In the genomic region with DNA sequence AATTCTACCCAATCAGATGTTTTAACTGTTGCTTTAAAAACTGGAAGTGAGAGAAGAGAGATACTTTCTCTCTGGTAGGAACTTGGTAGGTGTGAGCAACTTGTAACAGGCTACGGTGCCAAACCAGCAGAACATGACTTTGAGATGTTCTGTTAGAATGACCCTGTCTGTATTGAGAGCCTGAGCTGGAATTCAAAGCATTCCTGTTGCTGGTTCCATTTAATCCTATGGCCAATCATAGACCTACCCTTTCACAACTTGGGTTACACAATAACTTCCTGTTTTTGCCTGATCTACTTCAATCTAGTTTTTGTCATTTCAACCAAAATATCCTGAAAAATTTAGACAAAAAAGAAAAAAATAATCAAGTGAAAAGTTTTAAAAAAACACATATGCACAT, we compare ENCODE assay signal across 15 cellular contexts. TPM values are rescaled to one million over a fixed set of nuclear protein-coding genes. Genes with fewer than 3 reads are reported as not detected.
DNase-seq lines count a peak whose midpoint lies in the region; ATAC-seq and TF ChIP-seq lines count a peak whose summit lies in the region.
"Had no signal": no experiment of that assay in that cellular context is flagged by ENCODE, and none has a peak within 500 bp of the region (broad histone marks: within the 10 kb centered on the region; RNA-seq: fewer than 3 reads in every experiment).

No MANE protein-coding gene starts in this region.

- no CpG with 5 or more reads among the region's 1 CpG for WGBS in IMR-90 (ENCODE audit: extremely low coverage in 2 of 2, insufficient read length in 1 of 2), 2 experiments

- peak overlapping the region; percentile 78 for H2BK5ac ChIP-seq in IMR-90 (ENCODE audit: low read depth, low read length, poor library complexity, severe bottlenecking)

- no peak overlapping the region for H4K5ac ChIP-seq in IMR-90 (ENCODE audit: low read depth, low read length)

- H3K4me1 Mint-ChIP-seq in Calu3 (ENCODE audit: low read depth, unreplicated experiment) = peaks cover 20% of the 10 kb centered on the region

- H2BK20ac ChIP-seq in IMR-90 (ENCODE audit: low read depth, low read length) = peak overlapping the region; percentile 42

- no peak overlapping the region for H3K4me3 Mint-ChIP-seq in Calu3 (ENCODE audit: low read depth, unreplicated experiment)
- H3K4me3 Mint-ChIP-seq: activated CD4-positive, alpha-beta memory T cell treated with anti-CD3 and anti-CD28 coated beads, Interleukin-2, amount 10 ng/mL, durations not matched to agents 7 days and 5 days; activated naive CD4-positive, alpha-beta T cell treated with anti-CD3 and anti-CD28 coated beads, Interleukin-2, amount 50 U/mL, for 24 hours had no signal

- no peak overlapping the region for H3K56ac ChIP-seq in IMR-90 (ENCODE audit: extremely low read depth, insufficient read depth, low read length)

- in situ Hi-C loops in IMR-90 (cut with MboI; ENCODE audit: low sequenced_read_pairs) = no loop called here

- H3K9ac ChIP-seq in IMR-90 (ENCODE audit: low read depth, low read length) = no peak overlapping the region
- H3K9ac ChIP-seq: BLaER1 had no signal

- ATAC-seq in IMR-90 (ENCODE audit: low read depth) (peak; percentile 26), HG02571 (IDR thresholded peaks at IDR 0.05; ENCODE audit: unreplicated experiment) (no peak)

- H3K14ac ChIP-seq in IMR-90 (replicated peaks; ENCODE audit: low read depth, low read length) = no peak overlapping the region

- peak overlapping the region in 1 of 2 experiments; percentile 31; a peak in 1 of 4 replicates for H4K8ac ChIP-seq in IMR-90 (ENCODE audit: low read depth in 2 of 2, low read length in 2 of 2)

- no TSS peak for BruUV-seq in IMR-90 (replicated peaks; lab: Mats Ljungman, UMichigan)
- no TSS peak for BruUV-seq in Calu3 (replicated peaks; lab: Mats Ljungman, UMichigan)

- no peaks in the 10 kb centered on the region for H3K27me3 ChIP-seq in IMR-90 (ENCODE audit: control insufficient read depth, insufficient read depth, low read length)
- H3K27me3 ChIP-seq: BLaER1, stomach had no signal

- H3K4me1 ChIP-seq in IMR-90 (ENCODE audit: control insufficient read depth, insufficient read depth, low read length) = peaks cover 5% of the 10 kb centered on the region
- H3K4me1 ChIP-seq: BLaER1 had no signal

- H2BK120ac ChIP-seq in IMR-90 (ENCODE audit: low read depth, low read length) = peak overlapping the region; percentile 77

- H3K23ac ChIP-seq in IMR-90 (ENCODE audit: low read depth, low read length) = peak overlapping the region; percentile 11; the same call in 1 of the 2 replicates

- H3K4me3 ChIP-seq in AG04449 (ENCODE audit: low read depth, low read length) (no peak overlapping the region), IMR-90 (ENCODE audit: insufficient read depth, low read depth, low read length) (no peak overlapping the region)
- H3K4me3 ChIP-seq: BLaER1, stomach had no signal

- no peak for TF ChIP-seq RAD21 in IMR-90 (IDR thresholded peaks at IDR 0.05; ENCODE audit: low read length)

- H3K27me3 Mint-ChIP-seq in Calu3 (ENCODE audit: unreplicated experiment) = no peaks in the 10 kb centered on the region

- no peak for TF ChIP-seq POLR2A in IMR-90 (IDR thresholded peaks at IDR 0.05; ENCODE audit: low read depth, low read length)

- 0 out of 2 replicates have a peak overlapping the region, but pooled peaks have one; percentile 29 for H3K4ac ChIP-seq in IMR-90 (ENCODE audit: low read depth, low read length)

- peak overlapping the region; percentile 93; the same call in 1 of the 2 replicates for H3K27ac ChIP-seq in IMR-90 (ENCODE audit: insufficient read depth, low read length)
- H3K27ac ChIP-seq: BLaER1 had no signal

- intact Hi-C loops in IMR-90 (cut with micrococcal nuclease) (loop anchor here (5.0 kb wide), 2 partner anchors 75 to 525 kb away; no protein-coding TSS in a partner anchor), Calu3 (cut with micrococcal nuclease; ENCODE audit: unreplicated experiment) (loop anchor here (10.0 kb wide), 1 partner anchor 107 kb away; no protein-coding TSS in a partner anchor)

- no peak overlapping the region for H2AK5ac ChIP-seq in IMR-90 (ENCODE audit: low read depth, low read length)

- H3K9me3 Mint-ChIP-seq in Calu3 (ENCODE audit: low read depth, unreplicated experiment) = no peaks in the 10 kb centered on the region
- H3K9me3 Mint-ChIP-seq: activated CD4-positive, alpha-beta memory T cell treated with anti-CD3 and anti-CD28 coated beads, Interleukin-2, amount 10 ng/mL, durations not matched to agents 7 days and 5 days; activated naive CD4-positive, alpha-beta T cell treated with anti-CD3 and anti-CD28 coated beads, Interleukin-2, amount 50 U/mL, for 24 hours had no signal

- H2BK15ac ChIP-seq in IMR-90 (ENCODE audit: low read depth, low read length) = no peak overlapping the region

- 0 out of 2 replicates have a peak overlapping the region, but pooled peaks have one; percentile 11 for H4K91ac ChIP-seq in IMR-90 (ENCODE audit: insufficient read depth, low read depth, low read length)

- H3K9me1 ChIP-seq in IMR-90 (ENCODE audit: insufficient read depth, low read length) = no peaks in the 10 kb centered on the region

- H2AFZ ChIP-seq in IMR-90 (replicated peaks; ENCODE audit: low read length, poor library complexity) = no peak overlapping the region

- POLR2A ChIA-PET in AG04449 (lab: Yijun Ruan, JAX) (no interaction called here), IMR-90 (lab: Charles Lee; ENCODE audit: unreplicated experiment) (interaction anchor here (0.5 kb wide), 1 partner anchor 465 kb away, joined by 3 read pairs; no protein-coding TSS in a partner anchor)

- H3K36me3 Mint-ChIP-seq in Calu3 (ENCODE audit: insufficient read depth, unreplicated experiment) = peaks cover 32% of the 10 kb centered on the region
- H3K36me3 Mint-ChIP-seq: activated naive CD4-positive, alpha-beta T cell treated with anti-CD3 and anti-CD28 coated beads, Interleukin-2, amount 50 U/mL, for 24 hours had no signal

- H3K36me3 ChIP-seq in IMR-90 (ENCODE audit: control insufficient read depth, insufficient read depth, low read length) = no peaks in the 10 kb centered on the region
- H3K36me3 ChIP-seq: BLaER1, stomach had no signal

- peak; percentile 42 for DNase-seq in AG04449 (ENCODE audit: low read depth, low spot score)
- peak; percentile 47 for DNase-seq in IMR-90
- DNase-seq in amniotic epithelial cell (ENCODE audit: low read depth) = peak; percentile 87
- peak; percentile 55 for DNase-seq in islet precursor cell
- no peak for DNase-seq in epidermal melanocyte (ENCODE audit: insufficient read length, low spot score)
- no peak for DNase-seq in hepatic stellate cell (ENCODE audit: low spot score)
- DNase-seq in Calu3 = no peak
- DNase-seq: activated CD4-positive, alpha-beta memory T cell treated with anti-CD3 and anti-CD28 coated beads, Interleukin-2, amount 10 ng/mL, durations not matched to agents 7 days and 5 days; NCI-H446; stimulated activated CD4-positive, alpha-beta T cell treated with anti-CD3 and anti-CD28 coated beads, Interleukin-1b, Interleukin-23, amount 100 ng/mL, for 48 hours; stomach had no signal

- H3K9me3 ChIP-seq in IMR-90 (ENCODE audit: control insufficient read depth, insufficient read depth, low read length) = no peaks in the 10 kb centered on the region
- H3K9me3 ChIP-seq: stomach had no signal

- CTCF ChIA-PET in AG04449 (lab: Yijun Ruan, JAX) = no interaction called here
- CTCF ChIA-PET in IMR-90 (lab: Yijun Ruan, JAX) = no interaction called here
- CTCF ChIA-PET in Calu3 (lab: Charles Lee) = no interaction called here

- H3K79me1 ChIP-seq in IMR-90 (ENCODE audit: low read depth in 1 of 2, low read length in 2 of 2) = no peaks in the 10 kb centered on the region

- TF ChIP-seq CTCF in AG04449 (IDR thresholded peaks at IDR 0.05; ENCODE audit: insufficient read depth, low read length, missing control alignments) (no peak), IMR-90 (conservative IDR thresholded peaks at IDR 0.05; ENCODE audit: low read depth, low read length) (no peak), Calu3 (IDR thresholded peaks at IDR 0.05; ENCODE audit: unreplicated experiment) (no peak)

- peak overlapping the region; percentile 39; the same call in 1 of the 2 replicates for H3K4me2 ChIP-seq in IMR-90 (ENCODE audit: low read depth, low read length)
- H3K4me2 ChIP-seq: BLaER1 had no signal

- dilution Hi-C loops in IMR-90 (cut with HindIII; ENCODE audit: low sequenced_read_pairs, unreplicated experiment) = no loop called here

- no peak overlapping the region for H2AK9ac ChIP-seq in IMR-90 (replicated peaks; ENCODE audit: low read depth, low read length, poor library complexity)

- H3K27ac Mint-ChIP-seq in Calu3 (ENCODE audit: unreplicated experiment) = no peak overlapping the region
- H3K27ac Mint-ChIP-seq: activated CD4-positive, alpha-beta memory T cell treated with anti-CD3 and anti-CD28 coated beads, Interleukin-2, amount 10 ng/mL, durations not matched to agents 7 days and 5 days; activated naive CD4-positive, alpha-beta T cell treated with anti-CD3 and anti-CD28 coated beads, Interleukin-2, amount 50 U/mL, for 24 hours had no signal

- no peaks in the 10 kb centered on the region for H4K20me1 ChIP-seq in IMR-90 (ENCODE audit: insufficient read depth, low read length)
- H4K20me1 ChIP-seq: BLaER1 had no signal

- peak overlapping the region; percentile 83 for H3K18ac ChIP-seq in IMR-90 (ENCODE audit: low read depth, low read length)

TF ChIP-seq in IMR-90, 13 proteins besides CTCF, POLR2A, EP300 and RAD21:
- no peak for TF ChIP-seq CHD1 (IDR thresholded peaks at IDR 0.05; ENCODE audit: low read depth, low read length)
- TF ChIP-seq, protein P1, sequence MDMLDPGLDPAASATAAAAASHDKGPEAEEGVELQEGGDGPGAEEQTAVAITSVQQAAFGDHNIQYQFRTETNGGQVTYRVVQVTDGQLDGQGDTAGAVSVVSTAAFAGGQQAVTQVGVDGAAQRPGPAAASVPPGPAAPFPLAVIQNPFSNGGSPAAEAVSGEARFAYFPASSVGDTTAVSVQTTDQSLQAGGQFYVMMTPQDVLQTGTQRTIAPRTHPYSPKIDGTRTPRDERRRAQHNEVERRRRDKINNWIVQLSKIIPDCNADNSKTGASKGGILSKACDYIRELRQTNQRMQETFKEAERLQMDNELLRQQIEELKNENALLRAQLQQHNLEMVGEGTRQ (IDR thresholded peaks at IDR 0.05; ENCODE audit: low read depth, low read length) = no peak
- no peak for TF ChIP-seq RFX5 (IDR thresholded peaks at IDR 0.05; ENCODE audit: low read depth, low read length)
- peak; percentile 80 for TF ChIP-seq CEBPB (IDR thresholded peaks at IDR 0.05; ENCODE audit: low read depth, low read length)

RNA-seq across cellular contexts. Expression of gene PRRG1, which starts 1.7 kb away (rescaled TPM):
- total RNA-seq in IMR-90 (2012; rRNA removed) (11.1 and 16.1 TPM in 2 replicates), Calu3 (2022) (23.3 and 26.1 TPM in 2 replicates)
- polyA plus RNA-seq in IMR-90 (2012; rRNA removed) = 8.5 and 9.0 TPM in 2 replicates
- 3.0 and 4.7 TPM in 2 replicates for polyA plus RNA-seq in IMR-90 (2012; cell fraction: cytosol; rRNA removed)
- 2.9 and 12.2 TPM in 2 replicates for polyA plus RNA-seq in IMR-90 (2012; cell fraction: nucleus; rRNA removed; ENCODE audit: low replicate concordance)
- total RNA-seq: activated CD4-positive, alpha-beta memory T cell treated with anti-CD3 and anti-CD28 coated beads, Interleukin-2, amount 10 ng/mL, durations not matched to agents 7 days and 5 days; T-helper 1 cell treated with Interleukin-12 subunit alpha and Interleukin-12 subunit beta and Interleukin-4 antibody, amounts not matched to agents 30 ng/mL and 1 ng/mL, for 36 hours had no signal

Comparison
In these comparisons a context has a peak if more than half of its experiments do, and no peak if none do; other contexts are left out.
1. DNase-seq: peak in AG04449 (single experiment), IMR-90 (single experiment), amniotic epithelial cell (single experiment) and islet precursor cell (single experiment); none in epidermal melanocyte (single experiment), hepatic stellate cell (single experiment) and Calu3 (single experiment).